In genomic region chr15:31173790-31174450, GRCh38 we compare ENCODE assay signal across 19 cellular contexts.
A peak's percentile ranks its signal among the peaks of the same experiment; 100 is the strongest.
DNase-seq lines count a peak whose midpoint lies in the region; ATAC-seq and TF ChIP-seq lines count a peak whose summit lies in the region.
"Had no signal": no experiment of that assay in that cellular context is flagged by ENCODE, and none has a peak within 500 bp of the region (broad histone marks: within the 10 kb centered on the region; RNA-seq: fewer than 3 reads in every experiment).

No MANE protein-coding gene starts in this region.

- H3K27ac Mint-ChIP-seq in CD4-positive, alpha-beta T cell: no peak overlapping the region
- H3K27ac Mint-ChIP-seq: GM23338 had no signal

- CTCF ChIA-PET in CD4-positive, alpha-beta T cell (lab: Charles Lee): no interaction called here

- WGBS in neuronal stem cell (ENCODE audit: extremely low coverage in 2 of 2, insufficient read length in 2 of 2, insufficient replicate concordance in 1 of 2), 2 donors: no CpG with 5 or more reads among the region's 2 CpGs

- H2BK5ac ChIP-seq in neuronal stem cell (ENCODE audit: low read length): no peak overlapping the region

- H3K27me3 ChIP-seq in BLaER1 treated with 17β-estradiol and CSF1 and Interleukin-3, amounts not matched to agents 10 nM and 100 nM: no peaks in the 10 kb centered on the region
- no peaks in the 10 kb centered on the region for H3K27me3 ChIP-seq in neuronal stem cell (ENCODE audit: control insufficient read depth in 3 of 3, insufficient read depth in 3 of 3, low read depth in 1 of 3, low read length in 3 of 3)
- H3K27me3 ChIP-seq in CD4-positive, alpha-beta T cell (ENCODE audit: control insufficient read depth, insufficient read depth, low read length): no peaks in the 10 kb centered on the region
- H3K27me3 ChIP-seq: Peyer's patch, SJSA1 had no signal

- no peaks in the 10 kb centered on the region for H3K9me3 Mint-ChIP-seq in CD4-positive, alpha-beta T cell
- H3K9me3 Mint-ChIP-seq: GM23338 had no signal

- H3K4ac ChIP-seq in neuronal stem cell (ENCODE audit: low read length): no peak overlapping the region

- H3K4me2 ChIP-seq in BLaER1 treated with 17β-estradiol and CSF1 and Interleukin-3, amounts not matched to agents 10 nM and 100 nM: peak overlapping the region in 9 of 11 experiments; percentile 15 to 70 (median 50); a peak in 14 of 22 replicates
- H3K4me2 ChIP-seq in neuronal stem cell (ENCODE audit: insufficient read depth, low read length, poor library complexity, severe bottlenecking): no peak overlapping the region
- H3K4me2 ChIP-seq: GM23338 had no signal

- no peak overlapping the region for H2BK15ac ChIP-seq in neuronal stem cell (ENCODE audit: low read length)

- peak; percentile 29 for DNase-seq in GM13976 (ENCODE audit: low spot score)
- DNase-seq in cerebellar cortex (ENCODE audit: low spot score): peak; percentile 58
- no peak for DNase-seq in neuronal stem cell (ENCODE audit: low spot score)
- DNase-seq in CD4-positive, alpha-beta T cell: no peak
- DNase-seq in iPS-NIHi11 (ENCODE audit: low spot score): no peak
- DNase-seq in KG1 (lab: John Stamatoyannopoulos, UW): no peak
- DNase-seq: ACHN, GDM1, HCEC 1CT, NCI-H1092, NCI-H1436 treated with DMSO at 0.1 percent for 48 hours, NCI-H1930, NCI-H748 treated with DMSO at 0.1 percent for 48 hours, Peyer's patch, T-helper 1 cell had no signal

- POLR2A ChIA-PET in CD4-positive, alpha-beta T cell (lab: Charles Lee): no interaction called here

- no peak overlapping the region for H4K8ac ChIP-seq in neuronal stem cell (ENCODE audit: low read depth, low read length)

- H3K4me1 Mint-ChIP-seq in CD4-positive, alpha-beta T cell (ENCODE audit: low read depth): peaks cover 7% of the 10 kb centered on the region

- no peak overlapping the region for H3K4me3 ChIP-seq in BLaER1 treated with 17β-estradiol and CSF1 and Interleukin-3, amounts not matched to agents 10 nM and 100 nM
- no peak overlapping the region for H3K4me3 ChIP-seq in neuronal stem cell (ENCODE audit: low read length in 2 of 2)
- H3K4me3 ChIP-seq: GM23338, Peyer's patch, SJSA1 had no signal

- H2AK5ac ChIP-seq in neuronal stem cell (ENCODE audit: low read depth, low read length): no peak overlapping the region

- no peak overlapping the region for H3K14ac ChIP-seq in neuronal stem cell (ENCODE audit: low read length)

- H3K4me1 ChIP-seq in BLaER1 treated with 17β-estradiol and CSF1 and Interleukin-3, amounts not matched to agents 10 nM and 100 nM: peaks cover 22 to 30% (median 28%) of the 10 kb centered on the region in 10 experiments
- H3K4me1 ChIP-seq in neuronal stem cell (ENCODE audit: control insufficient read depth in 2 of 2, insufficient read depth in 1 of 2, low read depth in 1 of 2, low read length in 2 of 2): no peaks in the 10 kb centered on the region
- H3K4me1 ChIP-seq: Peyer's patch, SJSA1 had no signal

- H4K20me1 ChIP-seq in BLaER1 treated with 17β-estradiol and CSF1 and Interleukin-3, amounts not matched to agents 10 nM and 100 nM: no peaks in the 10 kb centered on the region

- no peak for TF ChIP-seq CTCF in GM13976 (IDR thresholded peaks at IDR 0.05; ENCODE audit: borderline replicate concordance, control extremely low read depth, extremely low read depth, insufficient read depth, missing control alignments)
- TF ChIP-seq CTCF in CD4-positive, alpha-beta T cell (IDR thresholded peaks at IDR 0.05): no peak

- ATAC-seq in CD4-positive, alpha-beta T cell (ENCODE audit: poor library complexity): no peak
- ATAC-seq: GM23338 had no signal

- no peak overlapping the region for H3K23ac ChIP-seq in neuronal stem cell (ENCODE audit: low read depth, low read length, poor library complexity)

- H3K18ac ChIP-seq in neuronal stem cell (ENCODE audit: low read length): peak overlapping the region; percentile 15

- H3K79me1 ChIP-seq in neuronal stem cell (ENCODE audit: low read depth, low read length): no peaks in the 10 kb centered on the region

- H2BK120ac ChIP-seq in neuronal stem cell (ENCODE audit: low read depth, low read length): no peak overlapping the region

- no peaks in the 10 kb centered on the region for H3K36me3 ChIP-seq in BLaER1 treated with 17β-estradiol and CSF1 and Interleukin-3, amounts not matched to agents 10 nM and 100 nM
- no peaks in the 10 kb centered on the region for H3K36me3 ChIP-seq in neuronal stem cell (replicated peaks in 1 of 2; ENCODE audit: control insufficient read depth in 2 of 2, insufficient read depth in 2 of 2, low read length in 2 of 2)
- H3K36me3 ChIP-seq: Peyer's patch, SJSA1 had no signal

- H2BK12ac ChIP-seq in neuronal stem cell (ENCODE audit: low read length): no peak overlapping the region

- H3K36me3 Mint-ChIP-seq in CD4-positive, alpha-beta T cell (ENCODE audit: low read depth): no peaks in the 10 kb centered on the region

- H3K9me3 ChIP-seq in BLaER1 treated with 17β-estradiol and CSF1 and Interleukin-3, amounts not matched to agents 10 nM and 100 nM (replicated peaks in 1 of 11): no peaks in the 10 kb centered on the region; a peak in 2 of 22 replicates
- no peaks in the 10 kb centered on the region for H3K9me3 ChIP-seq in neuronal stem cell (replicated peaks in 1 of 2; ENCODE audit: control insufficient read depth in 2 of 2, insufficient read depth in 1 of 2, low read depth in 1 of 2, low read length in 2 of 2)
- H3K9me3 ChIP-seq in CD4-positive, alpha-beta T cell (ENCODE audit: control insufficient read depth, low read length): no peaks in the 10 kb centered on the region
- H3K9me3 ChIP-seq: Peyer's patch, SJSA1 had no signal

- no peak overlapping the region for H3K9ac ChIP-seq in BLaER1 treated with 17β-estradiol and CSF1 and Interleukin-3, amounts not matched to agents 10 nM and 100 nM
- no peak overlapping the region for H3K9ac ChIP-seq in neuronal stem cell (ENCODE audit: low read depth, low read length, poor library complexity)

- intact Hi-C loops in CD4-positive, alpha-beta T cell (cut with DNase I, micrococcal nuclease): no loop called here

- no peak overlapping the region for H3K27ac ChIP-seq in BLaER1 treated with 17β-estradiol and CSF1 and Interleukin-3, amounts not matched to agents 10 nM and 100 nM
- no peak overlapping the region for H3K27ac ChIP-seq in neuronal stem cell (replicated peaks; ENCODE audit: low read length)
- H3K27ac ChIP-seq in CD4-positive, alpha-beta T cell (ENCODE audit: low read depth, low read length): no peak overlapping the region
- H3K27ac ChIP-seq: C4-2B, Peyer's patch, SJSA1 had no signal

- H4K91ac ChIP-seq in neuronal stem cell (ENCODE audit: low read depth, low read length, poor library complexity): no peak overlapping the region

- no peak overlapping the region for H2AFZ ChIP-seq in neuronal stem cell (ENCODE audit: low read length)
- H2AFZ ChIP-seq: GM23338 had no signal

- in situ Hi-C loops in GM13976 (cut with MboI; ENCODE audit: low sequenced_read_pairs, unreplicated experiment): no loop called here

- no peak overlapping the region for H3K4me3 Mint-ChIP-seq in CD4-positive, alpha-beta T cell
- H3K4me3 Mint-ChIP-seq: GM23338 had no signal

- H3K27me3 Mint-ChIP-seq in CD4-positive, alpha-beta T cell: no peaks in the 10 kb centered on the region

Comparison
In these comparisons a context has a peak if more than half of its experiments do, and no peak if none do; other contexts are left out.
1. DNase-seq: peak in GM13976 (single experiment) and cerebellar cortex (single experiment); none in neuronal stem cell (single experiment), CD4-positive, alpha-beta T cell (0 of 10), iPS-NIHi11 (single experiment) and KG1 (single experiment).